In the genomic region with DNA sequence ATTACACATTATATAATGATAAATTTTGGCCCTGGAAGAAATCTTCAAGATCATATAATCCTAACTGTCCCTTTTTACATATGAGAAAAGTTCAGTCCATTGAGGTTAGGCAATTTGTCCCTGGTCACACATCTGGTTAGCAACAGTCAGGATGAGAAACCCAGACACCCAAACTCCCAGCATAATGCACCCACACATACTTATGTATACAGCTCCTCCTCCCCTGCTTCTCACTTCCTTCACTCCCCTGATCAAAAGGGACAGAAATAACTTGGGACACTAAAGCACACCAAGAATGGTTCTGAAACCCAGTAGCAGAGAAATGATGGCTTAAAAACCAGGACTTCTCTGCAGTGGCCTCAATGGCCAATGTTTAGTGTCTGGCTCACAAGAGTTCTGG, we compare ENCODE assay signal across 1 cellular context.
TF ChIP-seq lines count a peak whose summit lies in the region.

No MANE protein-coding gene starts in this region.

TF ChIP-seq in HepG2, 621 proteins besides CTCF, POLR2A, EP300 and RAD21:
- TF ChIP-seq, protein P1, sequence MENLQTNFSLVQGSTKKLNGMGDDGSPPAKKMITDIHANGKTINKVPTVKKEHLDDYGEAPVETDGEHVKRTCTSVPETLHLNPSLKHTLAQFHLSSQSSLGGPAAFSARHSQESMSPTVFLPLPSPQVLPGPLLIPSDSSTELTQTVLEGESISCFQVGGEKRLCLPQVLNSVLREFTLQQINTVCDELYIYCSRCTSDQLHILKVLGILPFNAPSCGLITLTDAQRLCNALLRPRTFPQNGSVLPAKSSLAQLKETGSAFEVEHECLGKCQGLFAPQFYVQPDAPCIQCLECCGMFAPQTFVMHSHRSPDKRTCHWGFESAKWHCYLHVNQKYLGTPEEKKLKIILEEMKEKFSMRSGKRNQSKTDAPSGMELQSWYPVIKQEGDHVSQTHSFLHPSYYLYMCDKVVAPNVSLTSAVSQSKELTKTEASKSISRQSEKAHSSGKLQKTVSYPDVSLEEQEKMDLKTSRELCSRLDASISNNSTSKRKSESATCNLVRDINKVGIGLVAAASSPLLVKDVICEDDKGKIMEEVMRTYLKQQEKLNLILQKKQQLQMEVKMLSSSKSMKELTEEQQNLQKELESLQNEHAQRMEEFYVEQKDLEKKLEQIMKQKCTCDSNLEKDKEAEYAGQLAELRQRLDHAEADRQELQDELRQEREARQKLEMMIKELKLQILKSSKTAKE (CRISPR knock-in tag; IDR thresholded peaks at IDR 0.05; ENCODE audit: borderline replicate concordance) = no peak
- no peak for TF ChIP-seq HMGA1 (CRISPR knock-in tag; conservative IDR thresholded peaks at IDR 0.05)
- TF ChIP-seq, protein P2, sequence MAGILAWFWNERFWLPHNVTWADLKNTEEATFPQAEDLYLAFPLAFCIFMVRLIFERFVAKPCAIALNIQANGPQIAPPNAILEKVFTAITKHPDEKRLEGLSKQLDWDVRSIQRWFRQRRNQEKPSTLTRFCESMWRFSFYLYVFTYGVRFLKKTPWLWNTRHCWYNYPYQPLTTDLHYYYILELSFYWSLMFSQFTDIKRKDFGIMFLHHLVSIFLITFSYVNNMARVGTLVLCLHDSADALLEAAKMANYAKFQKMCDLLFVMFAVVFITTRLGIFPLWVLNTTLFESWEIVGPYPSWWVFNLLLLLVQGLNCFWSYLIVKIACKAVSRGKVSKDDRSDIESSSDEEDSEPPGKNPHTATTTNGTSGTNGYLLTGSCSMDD (CRISPR knock-in tag; IDR thresholded peaks at IDR 0.05) = no peak
- no peak for TF ChIP-seq ZFP36L2 (CRISPR knock-in tag; IDR thresholded peaks at IDR 0.05)
- TF ChIP-seq ZNF746 (CRISPR knock-in tag; IDR thresholded peaks at IDR 0.05) = no peak
- no peak for TF ChIP-seq CBX5 (CRISPR knock-in tag; IDR thresholded peaks at IDR 0.05; ENCODE audit: borderline replicate concordance)
